ENCODE assay signal across 13 cellular contexts in the genomic region with DNA sequence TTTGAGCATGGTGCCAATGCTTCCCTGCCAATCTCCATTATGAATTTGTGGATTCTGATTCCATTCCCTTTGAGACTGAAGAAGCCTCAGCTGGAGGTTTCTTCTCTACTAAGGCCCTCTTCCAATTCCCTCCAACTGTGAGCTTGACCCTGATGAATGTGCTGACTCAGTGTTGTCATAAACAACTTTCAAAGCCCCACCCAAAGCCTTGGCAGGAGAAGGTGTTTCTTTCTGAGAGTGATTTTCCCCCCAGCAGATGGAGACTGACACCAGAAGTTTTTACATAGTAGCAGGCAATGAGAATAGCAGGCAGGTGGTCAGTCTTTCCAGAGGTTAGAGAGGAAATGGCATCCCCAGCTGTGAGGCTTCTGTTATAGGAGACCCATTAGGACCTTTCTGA. TPM values are rescaled to one million over a fixed set of nuclear protein-coding genes. Genes with fewer than 3 reads are reported as not detected.
DNase-seq lines count a peak whose midpoint lies in the region; ATAC-seq and TF ChIP-seq lines count a peak whose summit lies in the region.
"Had no signal": no experiment of that assay in that cellular context is flagged by ENCODE, and none has a peak within 500 bp of the region (broad histone marks: within the 10 kb centered on the region; RNA-seq: fewer than 3 reads in every experiment).

No MANE protein-coding gene starts in this region.

- H3K27me3 ChIP-seq in GM23338 (ENCODE audit: insufficient read depth) (no peaks in the 10 kb centered on the region), skeletal muscle tissue (ENCODE audit: control insufficient read depth in 3 of 3, insufficient read depth in 3 of 3, low read length in 3 of 3) (no peaks in the 10 kb centered on the region), Caco-2 (replicated peaks; ENCODE audit: control insufficient read depth, insufficient read depth, low read length) (no peaks in the 10 kb centered on the region)

- H3K9ac ChIP-seq in skeletal muscle tissue (ENCODE audit: low read depth in 1 of 3, low read length in 3 of 3): no peak overlapping the region

- no peak for TF ChIP-seq CTCF in GM23338 (conservative IDR thresholded peaks at IDR 0.05; ENCODE audit: low read depth in 2 of 2)
- no peak for TF ChIP-seq CTCF in Caco-2 (IDR thresholded peaks at IDR 0.05; ENCODE audit: insufficient read depth in 1 of 2, low read depth in 1 of 2, low read length in 1 of 2, severe bottlenecking in 1 of 2, unreplicated experiment in 1 of 2)

- no peaks in the 10 kb centered on the region for H4K20me1 ChIP-seq in GM23338 (replicated peaks; ENCODE audit: insufficient read depth)

- H3K79me2 ChIP-seq in GM23338 (replicated peaks; ENCODE audit: insufficient read depth): no peaks in the 10 kb centered on the region

- POLR2A ChIA-PET in Caco-2 (lab: Charles Lee): no interaction called here

- H3K36me3 Mint-ChIP-seq in GM23338 (ENCODE audit: low read depth): peaks cover 27% of the 10 kb centered on the region
- peaks cover 5% of the 10 kb centered on the region for H3K36me3 Mint-ChIP-seq in Caco-2 (ENCODE audit: insufficient read depth, unreplicated experiment)

- H3K27me3 Mint-ChIP-seq in GM23338 (ENCODE audit: insufficient read depth, low read depth, poor library complexity): peaks cover 4% of the 10 kb centered on the region
- no peaks in the 10 kb centered on the region for H3K27me3 Mint-ChIP-seq in Caco-2 (ENCODE audit: insufficient read depth, unreplicated experiment)

- H3F3A ChIP-seq in GM23338 (replicated peaks; ENCODE audit: low read depth): no peaks in the 10 kb centered on the region

- no peak overlapping the region for H3K4me3 ChIP-seq in GM23338
- H3K4me3 ChIP-seq in skeletal muscle tissue (ENCODE audit: low read length in 3 of 3): no peak overlapping the region
- H3K4me3 ChIP-seq in Caco-2 (ENCODE audit: low read depth, low read length): no peak overlapping the region
- H3K4me3 ChIP-seq: smooth muscle cell had no signal

- H2AFZ ChIP-seq in GM23338: no peak overlapping the region

- H3K4me1 Mint-ChIP-seq in GM23338: peaks cover 11% of the 10 kb centered on the region
- H3K4me1 Mint-ChIP-seq in Caco-2 (ENCODE audit: low read depth, unreplicated experiment): no peaks in the 10 kb centered on the region

- H3K4me3 Mint-ChIP-seq in GM23338 (no peak overlapping the region), Caco-2 (ENCODE audit: unreplicated experiment) (no peak overlapping the region)
- H3K4me3 Mint-ChIP-seq: neural crest cell had no signal

- H3K36me3 ChIP-seq in GM23338 (ENCODE audit: insufficient read depth): no peaks in the 10 kb centered on the region
- H3K36me3 ChIP-seq in skeletal muscle tissue (ENCODE audit: control insufficient read depth in 3 of 3, insufficient read depth in 3 of 3, low read length in 3 of 3): peaks cover 8 to 26% (median 15%) of the 10 kb centered on the region in 3 donors
- no peaks in the 10 kb centered on the region; the same call in 1 of the 2 replicates for H3K36me3 ChIP-seq in Caco-2 (ENCODE audit: control insufficient read depth, insufficient read depth, low read length)

- H3K4me2 ChIP-seq in GM23338: no peak overlapping the region
- H3K4me2 ChIP-seq: smooth muscle cell had no signal

- H3K9me3 Mint-ChIP-seq in GM23338 (no peaks in the 10 kb centered on the region), Caco-2 (ENCODE audit: unreplicated experiment) (no peaks in the 10 kb centered on the region)
- H3K9me3 Mint-ChIP-seq: neural crest cell had no signal

- no peak for ATAC-seq in GM23338

- H3K27ac Mint-ChIP-seq in GM23338 (peak overlapping the region; percentile 86), Caco-2 (ENCODE audit: unreplicated experiment) (no peak overlapping the region)

- no TSS peak for BruUV-seq in Caco-2 (replicated peaks; lab: Mats Ljungman, UMichigan)

- no peaks in the 10 kb centered on the region for H3K4me1 ChIP-seq in GM23338 (ENCODE audit: insufficient read depth)
- H3K4me1 ChIP-seq in skeletal muscle tissue (ENCODE audit: control insufficient read depth in 3 of 3, insufficient read depth in 3 of 3, low read length in 3 of 3): peaks cover 5 to 15% (median 6%) of the 10 kb centered on the region in 3 donors
- no peaks in the 10 kb centered on the region for H3K4me1 ChIP-seq in Caco-2

- intact Hi-C loops in Caco-2 (cut with micrococcal nuclease; ENCODE audit: unreplicated experiment): no loop called here

- CTCF ChIA-PET in Caco-2 (lab: Charles Lee): no interaction called here

- no peak for DNase-seq in GM23338 (ENCODE audit: low spot score)
- peak; percentile 77 for DNase-seq in RPMI8226
- DNase-seq in fibroblast of the conjunctiva (ENCODE audit: low read depth): peak; percentile 49
- no peak for DNase-seq in activated CD4-positive, alpha-beta T cell treated with anti-CD3 and anti-CD28 coated beads for 48 hours
- no peak for DNase-seq in NAMALWA (ENCODE audit: low spot score)
- no peak for DNase-seq in Caco-2
- no peak for DNase-seq in NCI-H2107 treated with DMSO at 0.1 percent for 48 hours (lab: John Stamatoyannopoulos, UW; ENCODE audit: unreplicated experiment)
- DNase-seq: amniotic stem cell, NCI-H2171, SW 1271 had no signal

- H3K27ac ChIP-seq in GM23338 (ENCODE audit: low read depth) (no peak overlapping the region), skeletal muscle tissue (ENCODE audit: low read depth, low read length) (peak overlapping the region; percentile 25)

- H3K9me3 ChIP-seq in skeletal muscle tissue (ENCODE audit: control insufficient read depth in 3 of 3, low read length in 3 of 3): no peaks in the 10 kb centered on the region
- no peaks in the 10 kb centered on the region for H3K9me3 ChIP-seq in Caco-2

- no peaks in the 10 kb centered on the region for H3K9me2 ChIP-seq in GM23338 (ENCODE audit: insufficient read depth)

TF ChIP-seq in GM23338, 12 proteins besides CTCF, POLR2A, EP300 and RAD21 (continues in another document):
- TF ChIP-seq ZNF114 (CRISPR knock-in tag; IDR thresholded peaks at IDR 0.05) (no peak), POLR2AphosphoS5 (IDR thresholded peaks at IDR 0.05; ENCODE audit: low read depth) (no peak)
- TF ChIP-seq, protein P1, sequence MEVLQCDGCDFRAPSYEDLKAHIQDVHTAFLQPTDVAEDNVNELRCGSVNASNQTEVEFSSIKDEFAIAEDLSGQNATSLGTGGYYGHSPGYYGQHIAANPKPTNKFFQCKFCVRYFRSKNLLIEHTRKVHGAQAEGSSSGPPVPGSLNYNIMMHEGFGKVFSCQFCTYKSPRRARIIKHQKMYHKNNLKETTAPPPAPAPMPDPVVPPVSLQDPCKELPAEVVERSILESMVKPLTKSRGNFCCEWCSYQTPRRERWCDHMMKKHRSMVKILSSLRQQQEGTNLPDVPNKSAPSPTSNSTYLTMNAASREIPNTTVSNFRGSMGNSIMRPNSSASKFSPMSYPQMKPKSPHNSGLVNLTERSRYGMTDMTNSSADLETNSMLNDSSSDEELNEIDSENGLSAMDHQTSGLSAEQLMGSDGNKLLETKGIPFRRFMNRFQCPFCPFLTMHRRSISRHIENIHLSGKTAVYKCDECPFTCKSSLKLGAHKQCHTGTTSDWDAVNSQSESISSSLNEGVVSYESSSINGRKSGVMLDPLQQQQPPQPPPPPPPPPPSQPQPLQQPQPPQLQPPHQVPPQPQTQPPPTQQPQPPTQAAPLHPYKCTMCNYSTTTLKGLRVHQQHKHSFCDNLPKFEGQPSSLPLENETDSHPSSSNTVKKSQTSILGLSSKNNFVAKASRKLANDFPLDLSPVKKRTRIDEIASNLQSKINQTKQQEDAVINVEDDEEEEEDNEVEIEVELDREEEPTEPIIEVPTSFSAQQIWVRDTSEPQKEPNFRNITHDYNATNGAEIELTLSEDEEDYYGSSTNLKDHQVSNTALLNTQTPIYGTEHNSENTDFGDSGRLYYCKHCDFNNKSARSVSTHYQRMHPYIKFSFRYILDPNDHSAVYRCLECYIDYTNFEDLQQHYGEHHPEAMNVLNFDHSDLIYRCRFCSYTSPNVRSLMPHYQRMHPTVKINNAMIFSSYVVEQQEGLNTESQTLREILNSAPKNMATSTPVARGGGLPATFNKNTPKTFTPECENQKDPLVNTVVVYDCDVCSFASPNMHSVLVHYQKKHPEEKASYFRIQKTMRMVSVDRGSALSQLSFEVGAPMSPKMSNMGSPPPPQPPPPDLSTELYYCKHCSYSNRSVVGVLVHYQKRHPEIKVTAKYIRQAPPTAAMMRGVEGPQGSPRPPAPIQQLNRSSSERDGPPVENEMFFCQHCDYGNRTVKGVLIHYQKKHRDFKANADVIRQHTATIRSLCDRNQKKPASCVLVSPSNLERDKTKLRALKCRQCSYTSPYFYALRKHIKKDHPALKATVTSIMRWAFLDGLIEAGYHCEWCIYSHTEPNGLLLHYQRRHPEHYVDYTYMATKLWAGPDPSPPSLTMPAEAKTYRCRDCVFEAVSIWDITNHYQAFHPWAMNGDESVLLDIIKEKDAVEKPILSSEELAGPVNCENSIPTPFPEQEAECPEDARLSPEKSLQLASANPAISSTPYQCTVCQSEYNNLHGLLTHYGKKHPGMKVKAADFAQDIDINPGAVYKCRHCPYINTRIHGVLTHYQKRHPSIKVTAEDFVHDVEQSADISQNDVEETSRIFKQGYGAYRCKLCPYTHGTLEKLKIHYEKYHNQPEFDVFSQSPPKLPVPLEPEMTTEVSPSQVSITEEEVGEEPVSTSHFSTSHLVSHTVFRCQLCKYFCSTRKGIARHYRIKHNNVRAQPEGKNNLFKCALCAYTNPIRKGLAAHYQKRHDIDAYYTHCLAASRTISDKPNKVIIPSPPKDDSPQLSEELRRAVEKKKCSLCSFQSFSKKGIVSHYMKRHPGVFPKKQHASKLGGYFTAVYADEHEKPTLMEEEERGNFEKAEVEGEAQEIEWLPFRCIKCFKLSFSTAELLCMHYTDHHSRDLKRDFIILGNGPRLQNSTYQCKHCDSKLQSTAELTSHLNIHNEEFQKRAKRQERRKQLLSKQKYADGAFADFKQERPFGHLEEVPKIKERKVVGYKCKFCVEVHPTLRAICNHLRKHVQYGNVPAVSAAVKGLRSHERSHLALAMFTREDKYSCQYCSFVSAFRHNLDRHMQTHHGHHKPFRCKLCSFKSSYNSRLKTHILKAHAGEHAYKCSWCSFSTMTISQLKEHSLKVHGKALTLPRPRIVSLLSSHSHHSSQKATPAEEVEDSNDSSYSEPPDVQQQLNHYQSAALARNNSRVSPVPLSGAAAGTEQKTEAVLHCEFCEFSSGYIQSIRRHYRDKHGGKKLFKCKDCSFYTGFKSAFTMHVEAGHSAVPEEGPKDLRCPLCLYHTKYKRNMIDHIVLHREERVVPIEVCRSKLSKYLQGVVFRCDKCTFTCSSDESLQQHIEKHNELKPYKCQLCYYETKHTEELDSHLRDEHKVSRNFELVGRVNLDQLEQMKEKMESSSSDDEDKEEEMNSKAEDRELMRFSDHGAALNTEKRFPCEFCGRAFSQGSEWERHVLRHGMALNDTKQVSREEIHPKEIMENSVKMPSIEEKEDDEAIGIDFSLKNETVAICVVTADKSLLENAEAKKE (CRISPR knock-in tag; IDR thresholded peaks at IDR 0.05): no peak

RNA-seq across cellular contexts. Expression of a gene that starts 53.1 kb away (rescaled TPM):
- 14.5 and 16.5 TPM in 2 replicates for total RNA-seq in GM23338 (2014; rRNA removed; shearing (Covaris generic))
- 3.9 and 4.2 TPM in 2 replicates for polyA plus RNA-seq in GM23338 (2016; fragmentation: Nextera tagmentation; extraction: Ambion mirVana)
- total RNA-seq in skeletal muscle tissue (8.4 TPM), Caco-2 (2022) (22.3 and 24.2 TPM in 2 replicates)

Comparison
In these comparisons a context has a peak if more than half of its experiments do, and no peak if none do; other contexts are left out.
1. DNase-seq: peak in RPMI8226 (single experiment) and fibroblast of the conjunctiva (single experiment); none in GM23338 (single experiment), activated CD4-positive, alpha-beta T cell treated with anti-CD3 and anti-CD28 coated beads for 48 hours (single experiment), NAMALWA (single experiment), Caco-2 (0 of 2) and NCI-H2107 treated with DMSO at 0.1 percent for 48 hours (single experiment).